Comparison of ENCODE assay signal across 10 cellular contexts in the genomic region with DNA sequence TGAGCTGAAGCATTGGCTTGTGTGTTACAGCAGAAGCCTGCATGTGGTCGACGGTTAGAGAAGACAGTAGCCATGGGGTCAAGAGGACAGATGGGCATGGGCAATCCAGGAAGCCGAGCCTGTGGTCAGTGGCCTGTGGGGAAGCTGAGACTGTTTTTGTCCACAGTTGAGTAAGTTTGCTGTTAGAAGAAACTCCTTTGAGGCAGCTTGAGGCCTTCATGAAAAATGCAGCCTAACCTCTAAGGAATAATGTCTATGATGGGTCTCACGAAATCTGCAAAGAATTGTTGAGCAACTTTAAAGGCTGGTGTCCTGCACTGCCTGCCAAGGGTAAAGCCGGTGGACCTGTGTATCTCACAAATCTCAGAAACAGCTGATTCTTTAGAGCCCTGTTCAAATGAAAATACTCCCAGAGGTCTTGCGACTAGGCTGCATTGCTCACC.
DNase-seq lines count a peak whose midpoint lies in the region; ATAC-seq and TF ChIP-seq lines count a peak whose summit lies in the region.
"Had no signal": no experiment of that assay in that cellular context is flagged by ENCODE, and none has a peak within 500 bp of the region (broad histone marks: within the 10 kb centered on the region; RNA-seq: fewer than 3 reads in every experiment).

No MANE protein-coding gene starts in this region.

- DNase-seq in Right ventricle myocardium inferior (ENCODE audit: missing footprints) (no peak), cardiac septum (ENCODE audit: low spot score) (no peak), epithelial cell of proximal tubule (ENCODE audit: low read depth) (peak; percentile 53), mesothelial cell of epicardium (ENCODE audit: low spot score in 2 of 2, unreplicated experiment in 2 of 2) (no peak), NCI-H226 (no peak), H7 (no peak)
- no peak for DNase-seq in activated effector memory CD4-positive, alpha-beta T cell treated with Interleukin-2 at 50 U/mL for 16 hours
- DNase-seq in activated CD4-positive, alpha-beta T cell treated with anti-CD3 and anti-CD28 coated beads for 36 hours: no peak
- DNase-seq: activated T-cell treated with anti-CD3 and anti-CD28 coated beads, Interleukin-2, amount 50 U/mL, for 24 hours had no signal

- CTCF ChIA-PET in activated CD4-positive, alpha-beta T cell treated with anti-CD3 and anti-CD28 coated beads for 36 hours (lab: Charles Lee): interaction anchor here (1.1 kb wide), 1 partner anchor 102 kb away, joined by 3 read pairs; no protein-coding TSS in a partner anchor

- H3K4me3 ChIP-seq in epithelial cell of proximal tubule (ENCODE audit: low read depth, low read length) (no peak overlapping the region), H7 (ENCODE audit: insufficient read depth, low read depth, low read length) (no peak overlapping the region)

- peak; percentile 83 for ATAC-seq in Right ventricle myocardium inferior
- no peak for ATAC-seq in activated CD4-positive, alpha-beta T cell treated with anti-CD3 and anti-CD28 coated beads for 36 hours

- H3K27me3 Mint-ChIP-seq in mesothelial cell of epicardium (ENCODE audit: low read depth): peaks cover 3% of the 10 kb centered on the region
- peaks cover 6% of the 10 kb centered on the region for H3K27me3 Mint-ChIP-seq in activated CD4-positive, alpha-beta T cell treated with anti-CD3 and anti-CD28 coated beads for 36 hours

- no peaks in the 10 kb centered on the region for H3K36me3 ChIP-seq in H7 (replicated peaks; ENCODE audit: control insufficient read depth, insufficient read depth, low read length)

- no peak overlapping the region for H3K4me3 Mint-ChIP-seq in mesothelial cell of epicardium
- H3K4me3 Mint-ChIP-seq in activated CD4-positive, alpha-beta T cell treated with anti-CD3 and anti-CD28 coated beads for 36 hours: no peak overlapping the region
- H3K4me3 Mint-ChIP-seq: activated T-cell treated with anti-CD3 and anti-CD28 coated beads, Interleukin-2, amount 50 U/mL, for 24 hours; dendritic cell treated with granulocyte-macrophage colony-stimulating factor and Interleukin-4, amounts not matched to agents 40 ng/mL and 50 ng/mL, for 4 days had no signal

- TF ChIP-seq CTCF in epithelial cell of proximal tubule (conservative IDR thresholded peaks at IDR 0.05; ENCODE audit: low read depth, low read length) (no peak), mesothelial cell of epicardium (IDR thresholded peaks at IDR 0.05; ENCODE audit: unreplicated experiment) (no peak)

- intact Hi-C loops in Right ventricle myocardium inferior (cut with DNase I) (no loop called here), cardiac septum (cut with DNase I) (no loop called here)
- intact Hi-C loops in activated CD4-positive, alpha-beta T cell treated with anti-CD3 and anti-CD28 coated beads for 36 hours (cut with DNase I, micrococcal nuclease): no loop called here

- H3K27ac Mint-ChIP-seq in mesothelial cell of epicardium: peak overlapping the region; percentile 39
- H3K27ac Mint-ChIP-seq in activated CD4-positive, alpha-beta T cell treated with anti-CD3 and anti-CD28 coated beads for 36 hours: no peak overlapping the region
- H3K27ac Mint-ChIP-seq: activated T-cell treated with anti-CD3 and anti-CD28 coated beads, Interleukin-2, amount 50 U/mL, for 24 hours; dendritic cell treated with granulocyte-macrophage colony-stimulating factor and Interleukin-4, amounts not matched to agents 40 ng/mL and 50 ng/mL, for 4 days had no signal

- H3K27me3 ChIP-seq in H7 (ENCODE audit: control insufficient read depth, insufficient read depth, low read length): no peaks in the 10 kb centered on the region

- H3K36me3 Mint-ChIP-seq in mesothelial cell of epicardium: no peaks in the 10 kb centered on the region
- H3K36me3 Mint-ChIP-seq in activated CD4-positive, alpha-beta T cell treated with anti-CD3 and anti-CD28 coated beads for 36 hours (ENCODE audit: low read depth): no peaks in the 10 kb centered on the region

- POLR2A ChIA-PET in activated CD4-positive, alpha-beta T cell treated with anti-CD3 and anti-CD28 coated beads for 36 hours (lab: Charles Lee): interaction anchor here (0.6 kb wide), 1 partner anchor 50 kb away, joined by 3 read pairs; no protein-coding TSS in a partner anchor

- peaks cover 40% of the 10 kb centered on the region for H3K9me3 Mint-ChIP-seq in mesothelial cell of epicardium
- H3K9me3 Mint-ChIP-seq in activated CD4-positive, alpha-beta T cell treated with anti-CD3 and anti-CD28 coated beads for 36 hours (ENCODE audit: low read depth): no peaks in the 10 kb centered on the region
- H3K9me3 Mint-ChIP-seq: activated T-cell treated with anti-CD3 and anti-CD28 coated beads, Interleukin-2, amount 50 U/mL, for 24 hours had no signal

- peaks cover 10% of the 10 kb centered on the region for H3K4me1 Mint-ChIP-seq in mesothelial cell of epicardium
- no peaks in the 10 kb centered on the region for H3K4me1 Mint-ChIP-seq in activated CD4-positive, alpha-beta T cell treated with anti-CD3 and anti-CD28 coated beads for 36 hours
